In the genomic region with DNA sequence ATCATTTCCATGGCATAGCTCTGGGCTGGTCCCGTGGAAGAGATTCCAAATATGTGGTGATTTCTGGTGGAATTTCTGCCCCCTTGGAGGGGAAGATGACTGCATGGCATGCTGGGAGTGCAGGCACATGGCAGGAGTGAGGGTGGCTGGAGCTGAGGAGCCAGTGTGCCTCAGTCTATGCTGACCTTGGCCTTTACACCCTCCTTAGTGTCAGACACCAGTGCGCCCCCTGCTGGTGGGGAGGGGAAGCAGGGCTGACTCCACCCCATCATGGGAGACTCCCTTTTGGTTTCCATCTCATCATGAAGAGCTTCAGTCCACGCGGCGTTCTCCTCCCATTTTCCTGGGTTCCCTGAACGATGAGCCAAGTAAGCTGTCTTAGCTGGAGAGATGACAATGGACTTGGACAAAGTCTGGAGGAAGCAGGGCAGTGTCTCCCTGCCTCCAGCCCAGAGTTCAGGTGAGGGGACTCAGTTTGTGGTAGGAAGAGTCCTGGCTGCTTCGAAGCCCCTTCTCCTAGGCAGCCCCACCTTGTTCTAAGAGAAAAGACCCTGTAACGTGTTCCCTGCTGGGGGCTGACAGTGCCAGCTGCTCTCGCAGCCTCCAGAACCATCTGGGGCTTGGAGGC, we compare ENCODE assay signal across 1 cellular context.
TF ChIP-seq lines count a peak whose summit lies in the region.

No MANE protein-coding gene starts in this region.

TF ChIP-seq in GM23338, 12 proteins besides CTCF, POLR2A, EP300 and RAD21 (continued from another document):
- TF ChIP-seq, protein P1, sequence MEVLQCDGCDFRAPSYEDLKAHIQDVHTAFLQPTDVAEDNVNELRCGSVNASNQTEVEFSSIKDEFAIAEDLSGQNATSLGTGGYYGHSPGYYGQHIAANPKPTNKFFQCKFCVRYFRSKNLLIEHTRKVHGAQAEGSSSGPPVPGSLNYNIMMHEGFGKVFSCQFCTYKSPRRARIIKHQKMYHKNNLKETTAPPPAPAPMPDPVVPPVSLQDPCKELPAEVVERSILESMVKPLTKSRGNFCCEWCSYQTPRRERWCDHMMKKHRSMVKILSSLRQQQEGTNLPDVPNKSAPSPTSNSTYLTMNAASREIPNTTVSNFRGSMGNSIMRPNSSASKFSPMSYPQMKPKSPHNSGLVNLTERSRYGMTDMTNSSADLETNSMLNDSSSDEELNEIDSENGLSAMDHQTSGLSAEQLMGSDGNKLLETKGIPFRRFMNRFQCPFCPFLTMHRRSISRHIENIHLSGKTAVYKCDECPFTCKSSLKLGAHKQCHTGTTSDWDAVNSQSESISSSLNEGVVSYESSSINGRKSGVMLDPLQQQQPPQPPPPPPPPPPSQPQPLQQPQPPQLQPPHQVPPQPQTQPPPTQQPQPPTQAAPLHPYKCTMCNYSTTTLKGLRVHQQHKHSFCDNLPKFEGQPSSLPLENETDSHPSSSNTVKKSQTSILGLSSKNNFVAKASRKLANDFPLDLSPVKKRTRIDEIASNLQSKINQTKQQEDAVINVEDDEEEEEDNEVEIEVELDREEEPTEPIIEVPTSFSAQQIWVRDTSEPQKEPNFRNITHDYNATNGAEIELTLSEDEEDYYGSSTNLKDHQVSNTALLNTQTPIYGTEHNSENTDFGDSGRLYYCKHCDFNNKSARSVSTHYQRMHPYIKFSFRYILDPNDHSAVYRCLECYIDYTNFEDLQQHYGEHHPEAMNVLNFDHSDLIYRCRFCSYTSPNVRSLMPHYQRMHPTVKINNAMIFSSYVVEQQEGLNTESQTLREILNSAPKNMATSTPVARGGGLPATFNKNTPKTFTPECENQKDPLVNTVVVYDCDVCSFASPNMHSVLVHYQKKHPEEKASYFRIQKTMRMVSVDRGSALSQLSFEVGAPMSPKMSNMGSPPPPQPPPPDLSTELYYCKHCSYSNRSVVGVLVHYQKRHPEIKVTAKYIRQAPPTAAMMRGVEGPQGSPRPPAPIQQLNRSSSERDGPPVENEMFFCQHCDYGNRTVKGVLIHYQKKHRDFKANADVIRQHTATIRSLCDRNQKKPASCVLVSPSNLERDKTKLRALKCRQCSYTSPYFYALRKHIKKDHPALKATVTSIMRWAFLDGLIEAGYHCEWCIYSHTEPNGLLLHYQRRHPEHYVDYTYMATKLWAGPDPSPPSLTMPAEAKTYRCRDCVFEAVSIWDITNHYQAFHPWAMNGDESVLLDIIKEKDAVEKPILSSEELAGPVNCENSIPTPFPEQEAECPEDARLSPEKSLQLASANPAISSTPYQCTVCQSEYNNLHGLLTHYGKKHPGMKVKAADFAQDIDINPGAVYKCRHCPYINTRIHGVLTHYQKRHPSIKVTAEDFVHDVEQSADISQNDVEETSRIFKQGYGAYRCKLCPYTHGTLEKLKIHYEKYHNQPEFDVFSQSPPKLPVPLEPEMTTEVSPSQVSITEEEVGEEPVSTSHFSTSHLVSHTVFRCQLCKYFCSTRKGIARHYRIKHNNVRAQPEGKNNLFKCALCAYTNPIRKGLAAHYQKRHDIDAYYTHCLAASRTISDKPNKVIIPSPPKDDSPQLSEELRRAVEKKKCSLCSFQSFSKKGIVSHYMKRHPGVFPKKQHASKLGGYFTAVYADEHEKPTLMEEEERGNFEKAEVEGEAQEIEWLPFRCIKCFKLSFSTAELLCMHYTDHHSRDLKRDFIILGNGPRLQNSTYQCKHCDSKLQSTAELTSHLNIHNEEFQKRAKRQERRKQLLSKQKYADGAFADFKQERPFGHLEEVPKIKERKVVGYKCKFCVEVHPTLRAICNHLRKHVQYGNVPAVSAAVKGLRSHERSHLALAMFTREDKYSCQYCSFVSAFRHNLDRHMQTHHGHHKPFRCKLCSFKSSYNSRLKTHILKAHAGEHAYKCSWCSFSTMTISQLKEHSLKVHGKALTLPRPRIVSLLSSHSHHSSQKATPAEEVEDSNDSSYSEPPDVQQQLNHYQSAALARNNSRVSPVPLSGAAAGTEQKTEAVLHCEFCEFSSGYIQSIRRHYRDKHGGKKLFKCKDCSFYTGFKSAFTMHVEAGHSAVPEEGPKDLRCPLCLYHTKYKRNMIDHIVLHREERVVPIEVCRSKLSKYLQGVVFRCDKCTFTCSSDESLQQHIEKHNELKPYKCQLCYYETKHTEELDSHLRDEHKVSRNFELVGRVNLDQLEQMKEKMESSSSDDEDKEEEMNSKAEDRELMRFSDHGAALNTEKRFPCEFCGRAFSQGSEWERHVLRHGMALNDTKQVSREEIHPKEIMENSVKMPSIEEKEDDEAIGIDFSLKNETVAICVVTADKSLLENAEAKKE (CRISPR knock-in tag; IDR thresholded peaks at IDR 0.05) = no peak
- TF ChIP-seq ZNF331 (CRISPR knock-in tag; IDR thresholded peaks at IDR 0.05; ENCODE audit: low read depth) (no peak), CREB1 (CRISPR knock-in tag; IDR thresholded peaks at IDR 0.05; ENCODE audit: low read depth) (no peak), JUNB (IDR thresholded peaks at IDR 0.05; ENCODE audit: unreplicated experiment) (no peak), ZNF114 (CRISPR knock-in tag; IDR thresholded peaks at IDR 0.05) (no peak), NANOG (IDR thresholded peaks at IDR 0.05; ENCODE audit: borderline replicate concordance) (no peak)
- TF ChIP-seq, protein P2, sequence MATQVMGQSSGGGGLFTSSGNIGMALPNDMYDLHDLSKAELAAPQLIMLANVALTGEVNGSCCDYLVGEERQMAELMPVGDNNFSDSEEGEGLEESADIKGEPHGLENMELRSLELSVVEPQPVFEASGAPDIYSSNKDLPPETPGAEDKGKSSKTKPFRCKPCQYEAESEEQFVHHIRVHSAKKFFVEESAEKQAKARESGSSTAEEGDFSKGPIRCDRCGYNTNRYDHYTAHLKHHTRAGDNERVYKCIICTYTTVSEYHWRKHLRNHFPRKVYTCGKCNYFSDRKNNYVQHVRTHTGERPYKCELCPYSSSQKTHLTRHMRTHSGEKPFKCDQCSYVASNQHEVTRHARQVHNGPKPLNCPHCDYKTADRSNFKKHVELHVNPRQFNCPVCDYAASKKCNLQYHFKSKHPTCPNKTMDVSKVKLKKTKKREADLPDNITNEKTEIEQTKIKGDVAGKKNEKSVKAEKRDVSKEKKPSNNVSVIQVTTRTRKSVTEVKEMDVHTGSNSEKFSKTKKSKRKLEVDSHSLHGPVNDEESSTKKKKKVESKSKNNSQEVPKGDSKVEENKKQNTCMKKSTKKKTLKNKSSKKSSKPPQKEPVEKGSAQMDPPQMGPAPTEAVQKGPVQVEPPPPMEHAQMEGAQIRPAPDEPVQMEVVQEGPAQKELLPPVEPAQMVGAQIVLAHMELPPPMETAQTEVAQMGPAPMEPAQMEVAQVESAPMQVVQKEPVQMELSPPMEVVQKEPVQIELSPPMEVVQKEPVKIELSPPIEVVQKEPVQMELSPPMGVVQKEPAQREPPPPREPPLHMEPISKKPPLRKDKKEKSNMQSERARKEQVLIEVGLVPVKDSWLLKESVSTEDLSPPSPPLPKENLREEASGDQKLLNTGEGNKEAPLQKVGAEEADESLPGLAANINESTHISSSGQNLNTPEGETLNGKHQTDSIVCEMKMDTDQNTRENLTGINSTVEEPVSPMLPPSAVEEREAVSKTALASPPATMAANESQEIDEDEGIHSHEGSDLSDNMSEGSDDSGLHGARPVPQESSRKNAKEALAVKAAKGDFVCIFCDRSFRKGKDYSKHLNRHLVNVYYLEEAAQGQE (IDR thresholded peaks at IDR 0.05; ENCODE audit: unreplicated experiment) = no peak
